1 cellular context compared by ENCODE assay signal in the genomic region with DNA sequence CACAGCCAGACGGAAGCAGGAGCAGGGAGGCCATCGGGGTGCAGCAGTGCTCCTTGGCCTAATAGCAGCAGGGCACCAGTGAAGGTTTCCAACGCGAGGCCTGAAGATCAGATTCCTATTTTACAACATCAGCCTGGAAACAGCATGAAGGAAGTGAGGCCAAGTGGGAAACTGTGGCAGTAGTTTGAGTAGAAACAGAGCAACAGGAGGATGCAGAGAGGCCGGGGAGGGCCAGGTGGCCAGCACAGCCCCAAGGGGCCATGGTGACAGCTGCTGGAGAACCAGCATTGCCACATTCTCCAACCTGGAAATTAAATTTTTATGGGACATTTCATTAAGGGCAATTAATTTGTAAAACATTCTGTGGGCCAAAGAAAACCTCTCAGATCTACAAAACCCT.
TF ChIP-seq lines count a peak whose summit lies in the region.

No MANE protein-coding gene starts in this region.

TF ChIP-seq in HEK293, 187 proteins besides CTCF, POLR2A, EP300 and RAD21 (continued from another document):
- TF ChIP-seq, protein P1, sequence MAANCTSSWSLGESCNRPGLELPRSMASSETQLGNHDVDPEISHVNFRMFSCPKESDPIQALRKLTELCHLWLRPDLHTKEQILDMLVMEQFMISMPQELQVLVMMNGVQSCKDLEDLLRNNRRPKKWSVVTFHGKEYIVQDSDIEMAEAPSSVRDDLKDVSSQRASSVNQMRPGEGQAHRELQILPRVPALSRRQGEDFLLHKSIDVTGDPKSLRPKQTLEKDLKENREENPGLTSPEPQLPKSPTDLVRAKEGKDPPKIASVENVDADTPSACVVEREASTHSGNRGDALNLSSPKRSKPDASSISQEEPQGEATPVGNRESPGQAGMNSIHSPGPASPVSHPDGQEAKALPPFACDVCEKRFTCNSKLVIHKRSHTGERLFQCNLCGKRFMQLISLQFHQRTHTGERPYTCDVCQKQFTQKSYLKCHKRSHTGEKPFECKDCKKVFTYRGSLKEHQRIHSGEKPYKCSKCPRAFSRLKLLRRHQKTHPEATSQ (tag by site-specific recombination; IDR thresholded peaks at IDR 0.05): no peak
